Comparison of ENCODE assay signal across 16 cellular contexts in genomic region chr5:82745016-82745415, GRCh38.
DNase-seq lines count a peak whose midpoint lies in the region; ATAC-seq and TF ChIP-seq lines count a peak whose summit lies in the region.
"Had no signal": no experiment of that assay in that cellular context is flagged by ENCODE, and none has a peak within 500 bp of the region (broad histone marks: within the 10 kb centered on the region; RNA-seq: fewer than 3 reads in every experiment).

No MANE protein-coding gene starts in this region.

- H3K4me3 ChIP-seq in epithelial cell of esophagus (ENCODE audit: low read length): no peak overlapping the region
- H3K4me3 ChIP-seq: BLaER1, GM23248 had no signal

- H3K27me3 Mint-ChIP-seq in activated naive CD8-positive, alpha-beta T cell treated with anti-CD3 and anti-CD28 coated beads, Interleukin-2, amount 50 U/mL, for 24 hours: no peaks in the 10 kb centered on the region
- no peaks in the 10 kb centered on the region for H3K27me3 Mint-ChIP-seq in activated naive CD8-positive, alpha-beta T cell treated with anti-CD3 and anti-CD28 coated beads for 36 hours
- H3K27me3 Mint-ChIP-seq: B cell; CD4-positive, CD25-positive, alpha-beta regulatory T cell had no signal

- ATAC-seq in activated naive CD8-positive, alpha-beta T cell treated with anti-CD3 and anti-CD28 coated beads, Interleukin-2, amount 50 U/mL, for 24 hours: peak; percentile 26
- ATAC-seq: CD8-positive, alpha-beta T cell had no signal

- no peak overlapping the region for H3K27ac Mint-ChIP-seq in activated naive CD8-positive, alpha-beta T cell treated with anti-CD3 and anti-CD28 coated beads, Interleukin-2, amount 50 U/mL, for 24 hours
- H3K27ac Mint-ChIP-seq in activated naive CD8-positive, alpha-beta T cell treated with anti-CD3 and anti-CD28 coated beads for 36 hours: no peak overlapping the region
- H3K27ac Mint-ChIP-seq: B cell; CD4-positive, CD25-positive, alpha-beta regulatory T cell; CD8-positive, alpha-beta T cell had no signal

- no peaks in the 10 kb centered on the region for H3K9me3 Mint-ChIP-seq in activated naive CD8-positive, alpha-beta T cell treated with anti-CD3 and anti-CD28 coated beads, Interleukin-2, amount 50 U/mL, for 24 hours
- H3K9me3 Mint-ChIP-seq in activated naive CD8-positive, alpha-beta T cell treated with anti-CD3 and anti-CD28 coated beads for 36 hours: no peaks in the 10 kb centered on the region
- H3K9me3 Mint-ChIP-seq: CD8-positive, alpha-beta T cell had no signal

- H3K4me1 Mint-ChIP-seq in activated naive CD8-positive, alpha-beta T cell treated with anti-CD3 and anti-CD28 coated beads, Interleukin-2, amount 50 U/mL, for 24 hours: peaks cover 20% of the 10 kb centered on the region
- H3K4me1 Mint-ChIP-seq in activated naive CD8-positive, alpha-beta T cell treated with anti-CD3 and anti-CD28 coated beads for 36 hours: peaks cover 20% of the 10 kb centered on the region

- no peak for DNase-seq in activated naive CD8-positive, alpha-beta T cell treated with anti-CD3 and anti-CD28 coated beads, Interleukin-2, amount 50 U/mL, for 24 hours
- no peak for DNase-seq in activated naive CD8-positive, alpha-beta T cell treated with anti-CD3 and anti-CD28 coated beads for 36 hours
- peak; percentile 1 for DNase-seq in RKO (ENCODE audit: low spot score)
- peak; percentile 19 for DNase-seq in epithelial cell of esophagus (ENCODE audit: low read depth)
- no peak for DNase-seq in HT-29 (ENCODE audit: low spot score)
- DNase-seq in foreskin melanocyte: no peak
- DNase-seq: Caco-2; CD4-positive, CD25-positive, alpha-beta regulatory T cell; CD8-positive, alpha-beta T cell; DMS153; DND-41; GM23248; H7; HCEC 1CT had no signal

- H3K36me3 Mint-ChIP-seq in activated naive CD8-positive, alpha-beta T cell treated with anti-CD3 and anti-CD28 coated beads, Interleukin-2, amount 50 U/mL, for 24 hours (ENCODE audit: low read depth): no peaks in the 10 kb centered on the region
- H3K36me3 Mint-ChIP-seq in activated naive CD8-positive, alpha-beta T cell treated with anti-CD3 and anti-CD28 coated beads for 36 hours: no peaks in the 10 kb centered on the region
- H3K36me3 Mint-ChIP-seq: CD4-positive, CD25-positive, alpha-beta regulatory T cell; CD8-positive, alpha-beta T cell had no signal

- no peak overlapping the region for H3K4me3 Mint-ChIP-seq in activated naive CD8-positive, alpha-beta T cell treated with anti-CD3 and anti-CD28 coated beads, Interleukin-2, amount 50 U/mL, for 24 hours
- no peak overlapping the region for H3K4me3 Mint-ChIP-seq in activated naive CD8-positive, alpha-beta T cell treated with anti-CD3 and anti-CD28 coated beads for 36 hours
- H3K4me3 Mint-ChIP-seq: B cell; CD4-positive, CD25-positive, alpha-beta regulatory T cell; CD8-positive, alpha-beta T cell had no signal

- TF ChIP-seq CTCF in epithelial cell of esophagus (IDR thresholded peaks at IDR 0.05; ENCODE audit: insufficient read depth, low read depth, low read length, missing control alignments): no peak

Comparison
In these comparisons a context has a peak if more than half of its experiments do, and no peak if none do; other contexts are left out.
1. DNase-seq: peak in RKO (single experiment) and epithelial cell of esophagus (single experiment); none in activated naive CD8-positive, alpha-beta T cell treated with anti-CD3 and anti-CD28 coated beads, Interleukin-2, amount 50 U/mL, for 24 hours (single experiment), activated naive CD8-positive, alpha-beta T cell treated with anti-CD3 and anti-CD28 coated beads for 36 hours (single experiment), HT-29 (single experiment) and foreskin melanocyte (single experiment).